ENCODE assay signal across 1 cellular context in the genomic region with DNA sequence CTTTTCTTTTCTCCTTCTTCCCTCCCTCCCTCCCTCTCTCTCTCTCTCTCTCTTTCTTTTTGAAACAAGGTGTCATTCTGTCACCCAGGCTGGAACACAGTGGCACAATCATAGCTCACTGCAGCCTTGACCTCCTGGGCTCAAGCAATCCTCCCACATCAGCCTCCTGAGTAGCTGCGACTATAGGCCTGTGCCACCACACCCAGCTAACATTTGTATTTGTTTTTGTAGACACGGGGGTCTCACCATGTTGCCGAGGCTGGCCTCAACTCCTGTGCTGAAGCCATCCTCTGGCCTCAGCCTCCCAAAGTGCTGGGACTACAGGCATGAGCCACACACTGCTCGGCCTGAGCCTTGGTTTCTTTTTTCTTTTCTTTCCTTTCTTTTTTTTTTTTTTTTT.
TF ChIP-seq lines count a peak whose summit lies in the region.

No MANE protein-coding gene starts in this region.

TF ChIP-seq in GM23338, 12 proteins besides CTCF, POLR2A, EP300 and RAD21:
- no peak for TF ChIP-seq JUNB (IDR thresholded peaks at IDR 0.05; ENCODE audit: unreplicated experiment)
- TF ChIP-seq REST (IDR thresholded peaks at IDR 0.05; ENCODE audit: unreplicated experiment), result no peak
- no peak for TF ChIP-seq ZNF114 (CRISPR knock-in tag; IDR thresholded peaks at IDR 0.05)
- no peak for TF ChIP-seq STAT1 (IDR thresholded peaks at IDR 0.05; ENCODE audit: unreplicated experiment)
- TF ChIP-seq ZNF331 (CRISPR knock-in tag; IDR thresholded peaks at IDR 0.05; ENCODE audit: low read depth), result no peak
- no peak for TF ChIP-seq EZH2phosphoT487 (IDR thresholded peaks at IDR 0.05; ENCODE audit: unreplicated experiment)
- no peak for TF ChIP-seq NANOG (IDR thresholded peaks at IDR 0.05; ENCODE audit: borderline replicate concordance)
- TF ChIP-seq POLR2AphosphoS5 (IDR thresholded peaks at IDR 0.05; ENCODE audit: low read depth), result no peak
- TF ChIP-seq CREB1 (CRISPR knock-in tag; IDR thresholded peaks at IDR 0.05; ENCODE audit: low read depth), result no peak
- TF ChIP-seq EZH2 (IDR thresholded peaks at IDR 0.05; ENCODE audit: low read depth, unreplicated experiment), result no peak
- TF ChIP-seq ZNF462 (CRISPR knock-in tag; IDR thresholded peaks at IDR 0.05), result no peak
